ENCODE assay signal across 1 cellular context in the genomic region with DNA sequence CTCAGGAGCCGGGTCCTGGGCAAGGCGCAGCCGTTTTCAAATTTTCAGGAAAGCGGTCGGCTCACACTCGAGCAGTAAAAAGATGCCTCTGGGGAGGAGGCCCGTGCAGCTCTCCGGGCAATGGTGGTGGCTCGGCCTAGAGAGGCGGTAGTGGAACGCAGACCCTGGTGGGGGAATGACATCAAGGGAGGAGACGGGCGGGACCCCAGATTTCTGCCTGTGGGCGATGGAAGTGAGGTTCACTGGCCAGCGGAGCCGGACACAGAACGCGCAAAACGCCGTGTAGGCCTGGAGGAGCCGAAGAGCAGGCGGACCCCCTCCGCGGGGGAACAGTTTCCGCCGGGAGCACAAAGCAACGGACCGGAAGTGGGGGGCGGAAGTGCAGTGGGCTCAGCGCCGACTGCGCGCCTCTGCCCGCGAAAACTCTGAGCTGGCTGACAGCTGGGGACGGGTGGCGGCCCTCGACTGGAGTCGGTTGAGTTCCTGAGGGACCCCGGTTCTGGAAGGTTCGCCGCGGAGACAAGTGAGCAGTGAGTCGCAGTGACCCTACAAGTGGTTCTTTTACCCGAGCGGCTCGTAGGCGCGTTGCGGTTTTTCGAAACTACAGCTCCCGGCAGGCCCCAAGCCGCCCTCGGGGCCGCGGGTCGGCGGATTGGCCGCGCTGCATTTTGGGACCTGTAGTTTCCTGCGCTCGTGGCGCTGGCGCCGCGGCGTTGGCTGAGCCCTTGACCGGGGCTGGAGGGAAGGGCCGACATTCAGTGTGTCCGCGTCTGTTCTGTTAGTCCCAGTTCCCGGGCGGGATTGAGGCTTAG.
TF ChIP-seq lines count a peak whose summit lies in the region.

A gene with protein sequence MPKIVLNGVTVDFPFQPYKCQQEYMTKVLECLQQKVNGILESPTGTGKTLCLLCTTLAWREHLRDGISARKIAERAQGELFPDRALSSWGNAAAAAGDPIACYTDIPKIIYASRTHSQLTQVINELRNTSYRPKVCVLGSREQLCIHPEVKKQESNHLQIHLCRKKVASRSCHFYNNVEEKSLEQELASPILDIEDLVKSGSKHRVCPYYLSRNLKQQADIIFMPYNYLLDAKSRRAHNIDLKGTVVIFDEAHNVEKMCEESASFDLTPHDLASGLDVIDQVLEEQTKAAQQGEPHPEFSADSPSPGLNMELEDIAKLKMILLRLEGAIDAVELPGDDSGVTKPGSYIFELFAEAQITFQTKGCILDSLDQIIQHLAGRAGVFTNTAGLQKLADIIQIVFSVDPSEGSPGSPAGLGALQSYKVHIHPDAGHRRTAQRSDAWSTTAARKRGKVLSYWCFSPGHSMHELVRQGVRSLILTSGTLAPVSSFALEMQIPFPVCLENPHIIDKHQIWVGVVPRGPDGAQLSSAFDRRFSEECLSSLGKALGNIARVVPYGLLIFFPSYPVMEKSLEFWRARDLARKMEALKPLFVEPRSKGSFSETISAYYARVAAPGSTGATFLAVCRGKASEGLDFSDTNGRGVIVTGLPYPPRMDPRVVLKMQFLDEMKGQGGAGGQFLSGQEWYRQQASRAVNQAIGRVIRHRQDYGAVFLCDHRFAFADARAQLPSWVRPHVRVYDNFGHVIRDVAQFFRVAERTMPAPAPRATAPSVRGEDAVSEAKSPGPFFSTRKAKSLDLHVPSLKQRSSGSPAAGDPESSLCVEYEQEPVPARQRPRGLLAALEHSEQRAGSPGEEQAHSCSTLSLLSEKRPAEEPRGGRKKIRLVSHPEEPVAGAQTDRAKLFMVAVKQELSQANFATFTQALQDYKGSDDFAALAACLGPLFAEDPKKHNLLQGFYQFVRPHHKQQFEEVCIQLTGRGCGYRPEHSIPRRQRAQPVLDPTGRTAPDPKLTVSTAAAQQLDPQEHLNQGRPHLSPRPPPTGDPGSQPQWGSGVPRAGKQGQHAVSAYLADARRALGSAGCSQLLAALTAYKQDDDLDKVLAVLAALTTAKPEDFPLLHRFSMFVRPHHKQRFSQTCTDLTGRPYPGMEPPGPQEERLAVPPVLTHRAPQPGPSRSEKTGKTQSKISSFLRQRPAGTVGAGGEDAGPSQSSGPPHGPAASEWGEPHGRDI (N-terminal part only) (plus strand): TSS at position 376 of the 812 bp plus-strand sequence. CDS start 1,091 bp downstream, outside the sequence.

TF ChIP-seq in HepG2, 621 proteins besides CTCF, POLR2A, EP300 and RAD21 (continued from another document and continues in another):
- TF ChIP-seq, protein P1, sequence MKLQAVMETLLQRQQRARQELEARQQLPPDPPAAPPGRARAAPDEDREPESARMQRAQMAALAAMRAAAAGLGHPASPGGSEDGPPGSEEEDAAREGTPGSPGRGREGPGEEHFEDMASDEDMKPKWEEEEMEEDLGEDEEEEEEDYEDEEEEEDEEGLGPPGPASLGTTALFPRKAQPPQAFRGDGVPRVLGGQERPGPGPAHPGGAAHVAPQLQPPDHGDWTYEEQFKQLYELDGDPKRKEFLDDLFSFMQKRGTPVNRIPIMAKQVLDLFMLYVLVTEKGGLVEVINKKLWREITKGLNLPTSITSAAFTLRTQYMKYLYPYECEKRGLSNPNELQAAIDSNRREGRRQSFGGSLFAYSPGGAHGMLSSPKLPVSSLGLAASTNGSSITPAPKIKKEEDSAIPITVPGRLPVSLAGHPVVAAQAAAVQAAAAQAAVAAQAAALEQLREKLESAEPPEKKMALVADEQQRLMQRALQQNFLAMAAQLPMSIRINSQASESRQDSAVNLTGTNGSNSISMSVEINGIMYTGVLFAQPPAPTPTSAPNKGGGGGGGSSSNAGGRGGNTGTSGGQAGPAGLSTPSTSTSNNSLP (IDR thresholded peaks at IDR 0.05; ENCODE audit: low read depth, low read length), result no peak
- TF ChIP-seq, protein P2, sequence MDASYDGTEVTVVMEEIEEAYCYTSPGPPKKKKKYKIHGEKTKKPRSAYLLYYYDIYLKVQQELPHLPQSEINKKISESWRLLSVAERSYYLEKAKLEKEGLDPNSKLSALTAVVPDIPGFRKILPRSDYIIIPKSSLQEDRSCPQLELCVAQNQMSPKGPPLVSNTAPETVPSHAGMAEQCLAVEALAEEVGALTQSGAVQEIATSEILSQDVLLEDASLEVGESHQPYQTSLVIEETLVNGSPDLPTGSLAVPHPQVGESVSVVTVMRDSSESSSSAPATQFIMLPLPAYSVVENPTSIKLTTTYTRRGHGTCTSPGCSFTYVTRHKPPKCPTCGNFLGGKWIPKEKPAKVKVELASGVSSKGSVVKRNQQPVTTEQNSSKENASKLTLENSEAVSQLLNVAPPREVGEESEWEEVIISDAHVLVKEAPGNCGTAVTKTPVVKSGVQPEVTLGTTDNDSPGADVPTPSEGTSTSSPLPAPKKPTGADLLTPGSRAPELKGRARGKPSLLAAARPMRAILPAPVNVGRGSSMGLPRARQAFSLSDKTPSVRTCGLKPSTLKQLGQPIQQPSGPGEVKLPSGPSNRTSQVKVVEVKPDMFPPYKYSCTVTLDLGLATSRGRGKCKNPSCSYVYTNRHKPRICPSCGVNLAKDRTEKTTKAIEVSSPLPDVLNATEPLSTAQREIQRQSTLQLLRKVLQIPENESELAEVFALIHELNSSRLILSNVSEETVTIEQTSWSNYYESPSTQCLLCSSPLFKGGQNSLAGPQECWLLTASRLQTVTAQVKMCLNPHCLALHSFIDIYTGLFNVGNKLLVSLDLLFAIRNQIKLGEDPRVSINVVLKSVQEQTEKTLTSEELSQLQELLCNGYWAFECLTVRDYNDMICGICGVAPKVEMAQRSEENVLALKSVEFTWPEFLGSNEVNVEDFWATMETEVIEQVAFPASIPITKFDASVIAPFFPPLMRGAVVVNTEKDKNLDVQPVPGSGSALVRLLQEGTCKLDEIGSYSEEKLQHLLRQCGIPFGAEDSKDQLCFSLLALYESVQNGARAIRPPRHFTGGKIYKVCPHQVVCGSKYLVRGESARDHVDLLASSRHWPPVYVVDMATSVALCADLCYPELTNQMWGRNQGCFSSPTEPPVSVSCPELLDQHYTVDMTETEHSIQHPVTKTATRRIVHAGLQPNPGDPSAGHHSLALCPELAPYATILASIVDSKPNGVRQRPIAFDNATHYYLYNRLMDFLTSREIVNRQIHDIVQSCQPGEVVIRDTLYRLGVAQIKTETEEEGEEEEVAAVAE (CRISPR knock-in tag; IDR thresholded peaks at IDR 0.05; ENCODE audit: borderline replicate concordance), result peak; percentile 96
- TF ChIP-seq TSC22D2 (CRISPR knock-in tag; IDR thresholded peaks at IDR 0.05; ENCODE audit: borderline replicate concordance) (peak; percentile 94), SRSF1 (optimal IDR thresholded peaks at IDR 0.05; ENCODE audit: low read depth, low read length) (no peak), ZNF30 (CRISPR knock-in tag; IDR thresholded peaks at IDR 0.05) (peak; percentile 63; the same call in 1 of the 2 replicates), ZNF564 (CRISPR knock-in tag; IDR thresholded peaks at IDR 0.05) (peak; percentile 69), SIX1 (CRISPR knock-in tag; IDR thresholded peaks at IDR 0.05; ENCODE audit: borderline replicate concordance) (peak; percentile 75; the same call in 1 of the 2 replicates), SKI (IDR thresholded peaks at IDR 0.05; ENCODE audit: partially characterized antibody) (no peak), POLR2AphosphoS2 (IDR thresholded peaks at IDR 0.05; ENCODE audit: low read depth, low read length) (no peak), MYC (CRISPR knock-in tag; IDR thresholded peaks at IDR 0.05; ENCODE audit: borderline replicate concordance) (peak; percentile 97), RARA (CRISPR knock-in tag; IDR thresholded peaks at IDR 0.05) (peak; percentile 65), IRX3 (CRISPR knock-in tag; IDR thresholded peaks at IDR 0.05; ENCODE audit: borderline replicate concordance, low read depth) (peak; percentile 43; the same call in 1 of the 2 replicates), PCBP2 (optimal IDR thresholded peaks at IDR 0.05; ENCODE audit: low read depth, low read length, poor library complexity, severe bottlenecking) (no peak), RFX1 (IDR thresholded peaks at IDR 0.05) (no peak), GPN1 (CRISPR knock-in tag; IDR thresholded peaks at IDR 0.05; ENCODE audit: borderline replicate concordance) (peak; percentile 95; the same call in 1 of the 2 replicates), SETDB1 (CRISPR knock-in tag; IDR thresholded peaks at IDR 0.05; ENCODE audit: borderline replicate concordance) (no peak; the same call in 1 of the 2 replicates), ZNF317 (CRISPR knock-in tag; IDR thresholded peaks at IDR 0.05) (peak; percentile 87), ZNF558 (CRISPR knock-in tag; IDR thresholded peaks at IDR 0.05; ENCODE audit: borderline replicate concordance) (peak; percentile 52; the same call in 1 of the 2 replicates), RXRA (CRISPR knock-in tag; IDR thresholded peaks at IDR 0.05) (peak; percentile 74; the same call in 1 of the 2 replicates), ZNF737 (CRISPR knock-in tag; IDR thresholded peaks at IDR 0.05; ENCODE audit: borderline replicate concordance) (peak; percentile 90), ZFP41 (CRISPR knock-in tag; IDR thresholded peaks at IDR 0.05; ENCODE audit: borderline replicate concordance) (no peak)
- TF ChIP-seq, protein P3, sequence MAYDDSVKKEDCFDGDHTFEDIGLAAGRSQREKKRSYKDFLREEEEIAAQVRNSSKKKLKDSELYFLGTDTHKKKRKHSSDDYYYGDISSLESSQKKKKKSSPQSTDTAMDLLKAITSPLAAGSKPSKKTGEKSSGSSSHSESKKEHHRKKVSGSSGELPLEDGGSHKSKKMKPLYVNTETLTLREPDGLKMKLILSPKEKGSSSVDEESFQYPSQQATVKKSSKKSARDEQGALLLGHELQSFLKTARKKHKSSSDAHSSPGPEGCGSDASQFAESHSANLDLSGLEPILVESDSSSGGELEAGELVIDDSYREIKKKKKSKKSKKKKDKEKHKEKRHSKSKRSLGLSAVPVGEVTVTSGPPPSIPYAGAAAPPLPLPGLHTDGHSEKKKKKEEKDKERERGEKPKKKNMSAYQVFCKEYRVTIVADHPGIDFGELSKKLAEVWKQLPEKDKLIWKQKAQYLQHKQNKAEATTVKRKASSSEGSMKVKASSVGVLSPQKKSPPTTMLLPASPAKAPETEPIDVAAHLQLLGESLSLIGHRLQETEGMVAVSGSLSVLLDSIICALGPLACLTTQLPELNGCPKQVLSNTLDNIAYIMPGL (CRISPR knock-in tag; IDR thresholded peaks at IDR 0.05; ENCODE audit: borderline replicate concordance in 1 of 2, low read depth in 1 of 2), result peak; percentile 91 to 96
- TF ChIP-seq, protein P4, sequence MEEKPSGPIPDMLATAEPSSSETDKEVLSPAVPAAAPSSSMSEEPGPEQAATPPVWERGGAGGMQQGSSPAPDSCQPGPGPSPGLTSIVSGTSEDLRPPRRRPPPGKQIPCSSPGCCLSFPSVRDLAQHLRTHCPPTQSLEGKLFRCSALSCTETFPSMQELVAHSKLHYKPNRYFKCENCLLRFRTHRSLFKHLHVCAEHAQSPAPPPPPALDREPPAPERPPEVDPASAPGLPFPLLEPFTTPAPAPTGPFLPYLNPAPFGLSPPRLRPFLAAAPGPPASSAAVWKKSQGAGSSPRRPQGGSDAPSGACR (CRISPR knock-in tag; IDR thresholded peaks at IDR 0.05), result peak; percentile 98
- TF ChIP-seq, protein P5, sequence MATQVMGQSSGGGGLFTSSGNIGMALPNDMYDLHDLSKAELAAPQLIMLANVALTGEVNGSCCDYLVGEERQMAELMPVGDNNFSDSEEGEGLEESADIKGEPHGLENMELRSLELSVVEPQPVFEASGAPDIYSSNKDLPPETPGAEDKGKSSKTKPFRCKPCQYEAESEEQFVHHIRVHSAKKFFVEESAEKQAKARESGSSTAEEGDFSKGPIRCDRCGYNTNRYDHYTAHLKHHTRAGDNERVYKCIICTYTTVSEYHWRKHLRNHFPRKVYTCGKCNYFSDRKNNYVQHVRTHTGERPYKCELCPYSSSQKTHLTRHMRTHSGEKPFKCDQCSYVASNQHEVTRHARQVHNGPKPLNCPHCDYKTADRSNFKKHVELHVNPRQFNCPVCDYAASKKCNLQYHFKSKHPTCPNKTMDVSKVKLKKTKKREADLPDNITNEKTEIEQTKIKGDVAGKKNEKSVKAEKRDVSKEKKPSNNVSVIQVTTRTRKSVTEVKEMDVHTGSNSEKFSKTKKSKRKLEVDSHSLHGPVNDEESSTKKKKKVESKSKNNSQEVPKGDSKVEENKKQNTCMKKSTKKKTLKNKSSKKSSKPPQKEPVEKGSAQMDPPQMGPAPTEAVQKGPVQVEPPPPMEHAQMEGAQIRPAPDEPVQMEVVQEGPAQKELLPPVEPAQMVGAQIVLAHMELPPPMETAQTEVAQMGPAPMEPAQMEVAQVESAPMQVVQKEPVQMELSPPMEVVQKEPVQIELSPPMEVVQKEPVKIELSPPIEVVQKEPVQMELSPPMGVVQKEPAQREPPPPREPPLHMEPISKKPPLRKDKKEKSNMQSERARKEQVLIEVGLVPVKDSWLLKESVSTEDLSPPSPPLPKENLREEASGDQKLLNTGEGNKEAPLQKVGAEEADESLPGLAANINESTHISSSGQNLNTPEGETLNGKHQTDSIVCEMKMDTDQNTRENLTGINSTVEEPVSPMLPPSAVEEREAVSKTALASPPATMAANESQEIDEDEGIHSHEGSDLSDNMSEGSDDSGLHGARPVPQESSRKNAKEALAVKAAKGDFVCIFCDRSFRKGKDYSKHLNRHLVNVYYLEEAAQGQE (IDR thresholded peaks at IDR 0.05; ENCODE audit: borderline replicate concordance in 1 of 2, low read depth in 1 of 2, low read length in 2 of 2), result peak; percentile 18 to 72
- TF ChIP-seq, protein P6, sequence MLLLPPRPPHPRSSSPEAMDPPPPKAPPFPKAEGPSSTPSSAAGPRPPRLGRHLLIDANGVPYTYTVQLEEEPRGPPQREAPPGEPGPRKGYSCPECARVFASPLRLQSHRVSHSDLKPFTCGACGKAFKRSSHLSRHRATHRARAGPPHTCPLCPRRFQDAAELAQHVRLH (CRISPR knock-in tag; IDR thresholded peaks at IDR 0.05; ENCODE audit: borderline replicate concordance, low read depth), result peak; percentile 89
- TF ChIP-seq, protein P7, sequence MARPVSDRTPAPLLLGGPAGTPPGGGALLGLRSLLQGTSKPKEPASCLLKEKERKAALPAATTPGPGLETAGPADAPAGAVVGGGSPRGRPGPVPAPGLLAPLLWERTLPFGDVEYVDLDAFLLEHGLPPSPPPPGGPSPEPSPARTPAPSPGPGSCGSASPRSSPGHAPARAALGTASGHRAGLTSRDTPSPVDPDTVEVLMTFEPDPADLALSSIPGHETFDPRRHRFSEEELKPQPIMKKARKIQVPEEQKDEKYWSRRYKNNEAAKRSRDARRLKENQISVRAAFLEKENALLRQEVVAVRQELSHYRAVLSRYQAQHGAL (CRISPR knock-in tag; IDR thresholded peaks at IDR 0.05; ENCODE audit: not compliant biosample characterization), result peak; percentile 99
